15 cellular contexts compared by ENCODE assay signal in the genomic region with DNA sequence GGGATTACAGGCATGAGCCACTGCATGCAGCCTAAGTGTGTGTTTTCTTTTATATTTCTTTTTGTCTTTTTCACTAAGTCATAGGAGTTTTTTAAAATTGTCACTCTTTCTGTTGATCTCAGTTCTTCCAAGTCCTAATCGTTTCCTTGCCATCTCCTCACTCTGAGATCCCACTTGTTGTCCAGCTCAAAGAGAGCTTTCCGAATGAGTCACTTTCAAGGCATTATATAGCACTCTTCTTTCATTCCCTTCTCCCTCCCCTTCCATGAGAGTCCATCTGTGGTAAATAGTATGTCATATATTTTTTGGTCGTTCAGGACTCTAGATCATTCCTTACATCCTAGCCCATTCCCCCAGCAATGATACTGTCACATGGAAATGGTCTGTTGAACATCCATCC. TPM values are rescaled to one million over a fixed set of nuclear protein-coding genes. Genes with fewer than 3 reads are reported as not detected.
DNase-seq lines count a peak whose midpoint lies in the region; ATAC-seq and TF ChIP-seq lines count a peak whose summit lies in the region.
"Had no signal": no experiment of that assay in that cellular context is flagged by ENCODE, and none has a peak within 500 bp of the region (broad histone marks: within the 10 kb centered on the region; RNA-seq: fewer than 3 reads in every experiment).

No MANE protein-coding gene starts in this region.

- no peaks in the 10 kb centered on the region for H3K27me3 Mint-ChIP-seq in activated CD4-positive, alpha-beta T cell treated with anti-CD3 and anti-CD28 coated beads for 36 hours
- H3K27me3 Mint-ChIP-seq in chondrocyte (ENCODE audit: low read depth), result no peaks in the 10 kb centered on the region
- no peaks in the 10 kb centered on the region for H3K27me3 Mint-ChIP-seq in osteocyte (ENCODE audit: unreplicated experiment)

- POLR2A ChIA-PET in activated CD4-positive, alpha-beta T cell treated with anti-CD3 and anti-CD28 coated beads for 36 hours (lab: Charles Lee), result no interaction called here

- peaks cover 76% of the 10 kb centered on the region for H3K4me1 Mint-ChIP-seq in activated CD4-positive, alpha-beta T cell treated with anti-CD3 and anti-CD28 coated beads for 36 hours
- H3K4me1 Mint-ChIP-seq in chondrocyte (ENCODE audit: low read depth) (peaks cover 66% of the 10 kb centered on the region), osteocyte (ENCODE audit: unreplicated experiment) (peaks cover 46% of the 10 kb centered on the region)

- no peak overlapping the region for H3K4me3 Mint-ChIP-seq in activated CD4-positive, alpha-beta T cell treated with anti-CD3 and anti-CD28 coated beads for 36 hours
- H3K4me3 Mint-ChIP-seq in chondrocyte (ENCODE audit: unreplicated experiment) (no peak overlapping the region), osteocyte (ENCODE audit: unreplicated experiment) (no peak overlapping the region)

- CTCF ChIA-PET in activated CD4-positive, alpha-beta T cell treated with anti-CD3 and anti-CD28 coated beads for 36 hours (lab: Charles Lee), result interaction anchor here (0.6 kb wide), 1 partner anchor 45 kb away, joined by 3 read pairs; no protein-coding TSS in a partner anchor

- peaks cover 3% of the 10 kb centered on the region for H3K9me3 Mint-ChIP-seq in activated CD4-positive, alpha-beta T cell treated with anti-CD3 and anti-CD28 coated beads for 36 hours (ENCODE audit: low read depth)
- H3K9me3 Mint-ChIP-seq in chondrocyte (ENCODE audit: low read depth) (no peaks in the 10 kb centered on the region), osteocyte (ENCODE audit: unreplicated experiment) (no peaks in the 10 kb centered on the region)

- peaks cover 56% of the 10 kb centered on the region for H3K36me3 Mint-ChIP-seq in activated CD4-positive, alpha-beta T cell treated with anti-CD3 and anti-CD28 coated beads for 36 hours (ENCODE audit: low read depth)
- H3K36me3 Mint-ChIP-seq in chondrocyte (ENCODE audit: low read depth), result no peaks in the 10 kb centered on the region
- peaks cover 3% of the 10 kb centered on the region for H3K36me3 Mint-ChIP-seq in osteocyte (ENCODE audit: unreplicated experiment)

- TF ChIP-seq CTCF in chondrocyte (IDR thresholded peaks at IDR 0.05), result no peak
- no peak for TF ChIP-seq CTCF in osteocyte (IDR thresholded peaks at IDR 0.05)

- H3K27ac Mint-ChIP-seq in activated CD4-positive, alpha-beta T cell treated with anti-CD3 and anti-CD28 coated beads for 36 hours, result peak overlapping the region; percentile 12
- H3K27ac Mint-ChIP-seq in chondrocyte (ENCODE audit: unreplicated experiment) (peak overlapping the region; percentile 60), osteocyte (ENCODE audit: unreplicated experiment) (peak overlapping the region; percentile 5)

- no peak for DNase-seq in activated CD4-positive, alpha-beta T cell treated with anti-CD3 and anti-CD28 coated beads for 36 hours
- no peak for DNase-seq in activated CD4-positive, alpha-beta T cell treated with anti-CD3 and anti-CD28 coated beads for 48 hours
- DNase-seq in LHCN-M2 (ENCODE audit: low read depth) (peak; percentile 31), chondrocyte (ENCODE audit: low spot score) (no peak), osteocyte (ENCODE audit: extremely low spot score, unreplicated experiment) (no peak)
- DNase-seq: activated CD4-positive, alpha-beta T cell treated with anti-CD3 and anti-CD28 coated beads, Interleukin-2, amount 50 U/mL, for 1 hour; activated gamma-delta T cell; KBM-7; NCI-H146; NCI-H526 treated with DMSO at 0.1 percent for 48 hours; substantia nigra; T-helper 2 cell had no signal

- intact Hi-C loops in activated CD4-positive, alpha-beta T cell treated with anti-CD3 and anti-CD28 coated beads for 36 hours (cut with DNase I, micrococcal nuclease), result no loop called here

- ATAC-seq in activated CD4-positive, alpha-beta T cell treated with anti-CD3 and anti-CD28 coated beads for 36 hours, result no peak
- ATAC-seq in GM19395 (IDR thresholded peaks at IDR 0.05; ENCODE audit: unreplicated experiment) (no peak), HG02884 (IDR thresholded peaks at IDR 0.05; ENCODE audit: unreplicated experiment) (no peak), GM18867 (IDR thresholded peaks at IDR 0.05; ENCODE audit: unreplicated experiment) (no peak)

RNA-seq across cellular contexts. Expression of a gene that starts 4.3 kb away (rescaled TPM):
- total RNA-seq in activated CD4-positive, alpha-beta T cell treated with anti-CD3 and anti-CD28 coated beads for 36 hours, result 10 to 100 TPM; 43.9 to 54.5 TPM
- total RNA-seq in LHCN-M2 (2014; rRNA removed) (9.9 and 16.0 TPM in 2 replicates), chondrocyte (48.2 to 55.3 TPM (median 53.3 TPM) in 3 replicates), osteocyte (47.6 and 49.9 TPM in 2 replicates)
- 31.0 TPM for polyA plus RNA-seq in LHCN-M2 (2012)

Comparison
In these comparisons a context has a peak if more than half of its experiments do, and no peak if none do; other contexts are left out.
1. H3K27ac Mint-ChIP-seq: peak in every context shown above with its lines; median percentile 60 in chondrocyte; 12 in activated CD4-positive, alpha-beta T cell treated with anti-CD3 and anti-CD28 coated beads for 36 hours; 5 in osteocyte.